Comparison of ENCODE assay signal across 20 cellular contexts in the genomic region with DNA sequence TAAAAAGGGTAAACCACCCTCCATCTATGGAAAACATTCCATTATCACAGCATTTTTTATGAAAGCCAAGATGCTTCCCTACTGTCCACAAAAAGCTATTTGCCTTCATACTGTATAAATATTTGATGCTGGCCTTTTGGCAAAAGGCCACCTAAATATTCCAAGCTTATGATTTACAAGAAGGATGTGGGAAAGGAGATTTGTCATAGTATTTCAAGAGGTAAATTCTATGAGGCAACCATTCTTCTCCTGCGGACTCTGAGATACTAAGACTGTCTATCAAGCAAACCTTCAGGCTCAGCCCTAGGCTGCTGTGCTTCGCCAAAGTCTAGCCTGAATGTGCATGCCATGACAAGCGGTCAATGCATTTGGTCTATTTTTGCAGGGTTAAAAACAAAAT.
DNase-seq lines count a peak whose midpoint lies in the region; ATAC-seq, FAIRE-seq and TF ChIP-seq lines count a peak whose summit lies in the region.
"Had no signal": no experiment of that assay in that cellular context is flagged by ENCODE, and none has a peak within 500 bp of the region (broad histone marks: within the 10 kb centered on the region; RNA-seq: fewer than 3 reads in every experiment).

No MANE protein-coding gene starts in this region.

- H3K4me3 Mint-ChIP-seq in astrocyte (ENCODE audit: unreplicated experiment) = no peak overlapping the region
- H3K4me3 Mint-ChIP-seq: B cell; CD4-positive, alpha-beta T cell; H9 had no signal

- peak overlapping the region; percentile 53 for H3K27ac ChIP-seq in astrocyte (ENCODE audit: low read depth, low read length)
- H3K27ac ChIP-seq: Peyer's patch had no signal

- no peaks in the 10 kb centered on the region for H3K79me2 ChIP-seq in astrocyte (ENCODE audit: insufficient read depth, low read length)

- intact Hi-C loops in sciatic nerve (cut with DNase I) = no loop called here

- H3K4me1 Mint-ChIP-seq in astrocyte (ENCODE audit: low read depth, unreplicated experiment) = peaks cover 24% of the 10 kb centered on the region
- H3K4me1 Mint-ChIP-seq: H9 had no signal

- peak overlapping the region; percentile 48 for H3K4me2 ChIP-seq in astrocyte (ENCODE audit: low read length)

- peaks cover 19% of the 10 kb centered on the region for H3K4me1 ChIP-seq in astrocyte (ENCODE audit: insufficient read depth, low read length)
- H3K4me1 ChIP-seq: Peyer's patch had no signal

- H3K36me3 Mint-ChIP-seq in astrocyte (ENCODE audit: low read depth, unreplicated experiment) = no peaks in the 10 kb centered on the region

- no peaks in the 10 kb centered on the region for H3K9me3 Mint-ChIP-seq in astrocyte (ENCODE audit: unreplicated experiment)
- H3K9me3 Mint-ChIP-seq: CD4-positive, alpha-beta T cell; H9 had no signal

- TF ChIP-seq CTCF in astrocyte (IDR thresholded peaks at IDR 0.05; ENCODE audit: insufficient read depth, low read depth, low read length) (no peak), fibroblast of pulmonary artery (IDR thresholded peaks at IDR 0.05; ENCODE audit: low read length, missing control alignments) (no peak)

- H3K27me3 Mint-ChIP-seq in astrocyte (ENCODE audit: low read depth, unreplicated experiment) = no peaks in the 10 kb centered on the region
- H3K27me3 Mint-ChIP-seq: B cell; CD4-positive, alpha-beta T cell had no signal

- no peak overlapping the region for H3K4me3 ChIP-seq in astrocyte (ENCODE audit: insufficient read depth, low read depth, low read length)
- H3K4me3 ChIP-seq in fibroblast of pulmonary artery (replicated peaks; ENCODE audit: low read depth, low read length) = no peak overlapping the region
- H3K4me3 ChIP-seq: Peyer's patch had no signal

- H3K27me3 ChIP-seq in astrocyte (ENCODE audit: insufficient read depth, low read length) = no peaks in the 10 kb centered on the region
- H3K27me3 ChIP-seq: Peyer's patch had no signal

- no peak for ATAC-seq in sciatic nerve

- no peak overlapping the region for H2AFZ ChIP-seq in astrocyte (ENCODE audit: low read depth, low read length)

- no peak for FAIRE-seq in astrocyte (lab: Jason Lieb, UNC)
- FAIRE-seq: HTR-8/SVneo had no signal

- no peak overlapping the region for H3K9ac ChIP-seq in astrocyte (ENCODE audit: low read length)

- no peaks in the 10 kb centered on the region for H4K20me1 ChIP-seq in astrocyte (ENCODE audit: insufficient read depth, low read length)

- H3K9me3 ChIP-seq in astrocyte (ENCODE audit: insufficient read depth, low read depth, low read length) = no peaks in the 10 kb centered on the region
- H3K9me3 ChIP-seq: Peyer's patch had no signal

- no peaks in the 10 kb centered on the region for H3K36me3 ChIP-seq in astrocyte (ENCODE audit: insufficient read depth, low read length)
- H3K36me3 ChIP-seq: Peyer's patch had no signal

- H3K27ac Mint-ChIP-seq in astrocyte (ENCODE audit: unreplicated experiment) = no peak overlapping the region
- H3K27ac Mint-ChIP-seq: B cell; CD4-positive, alpha-beta T cell; H9 had no signal

- peak; percentile 69 for DNase-seq in EH (ENCODE audit: low read depth)
- DNase-seq in LHCN-M2 (ENCODE audit: low read depth) = peak; percentile 58
- no peak for DNase-seq in astrocyte (ENCODE audit: low read depth)
- peak; percentile 45 for DNase-seq in fibroblast of pulmonary artery (ENCODE audit: low read depth)
- no peak for DNase-seq in sciatic nerve (ENCODE audit: low spot score)
- DNase-seq in stimulated activated naive CD4-positive, alpha-beta T cell (lab: John Stamatoyannopoulos, UW) = no peak
- no peak for DNase-seq in retina
- no peak for DNase-seq in NCI-H146 (lab: John Stamatoyannopoulos, UW)
- DNase-seq: ACHN; Calu3; CD4-positive, alpha-beta T cell; DMS79; GF-D8; H9; NCI-H2107; NCI-H774; Peyer's patch; SIG-M5 had no signal

Comparison
In these comparisons a context has a peak if more than half of its experiments do, and no peak if none do; other contexts are left out.
1. DNase-seq: peak in EH (single experiment), LHCN-M2 (single experiment) and fibroblast of pulmonary artery (single experiment); none in astrocyte (single experiment), sciatic nerve (single experiment), stimulated activated naive CD4-positive, alpha-beta T cell (0 of 6), retina (single experiment) and NCI-H146 (single experiment).